Comparison of ENCODE assay signal across 8 cellular contexts in the genomic region with DNA sequence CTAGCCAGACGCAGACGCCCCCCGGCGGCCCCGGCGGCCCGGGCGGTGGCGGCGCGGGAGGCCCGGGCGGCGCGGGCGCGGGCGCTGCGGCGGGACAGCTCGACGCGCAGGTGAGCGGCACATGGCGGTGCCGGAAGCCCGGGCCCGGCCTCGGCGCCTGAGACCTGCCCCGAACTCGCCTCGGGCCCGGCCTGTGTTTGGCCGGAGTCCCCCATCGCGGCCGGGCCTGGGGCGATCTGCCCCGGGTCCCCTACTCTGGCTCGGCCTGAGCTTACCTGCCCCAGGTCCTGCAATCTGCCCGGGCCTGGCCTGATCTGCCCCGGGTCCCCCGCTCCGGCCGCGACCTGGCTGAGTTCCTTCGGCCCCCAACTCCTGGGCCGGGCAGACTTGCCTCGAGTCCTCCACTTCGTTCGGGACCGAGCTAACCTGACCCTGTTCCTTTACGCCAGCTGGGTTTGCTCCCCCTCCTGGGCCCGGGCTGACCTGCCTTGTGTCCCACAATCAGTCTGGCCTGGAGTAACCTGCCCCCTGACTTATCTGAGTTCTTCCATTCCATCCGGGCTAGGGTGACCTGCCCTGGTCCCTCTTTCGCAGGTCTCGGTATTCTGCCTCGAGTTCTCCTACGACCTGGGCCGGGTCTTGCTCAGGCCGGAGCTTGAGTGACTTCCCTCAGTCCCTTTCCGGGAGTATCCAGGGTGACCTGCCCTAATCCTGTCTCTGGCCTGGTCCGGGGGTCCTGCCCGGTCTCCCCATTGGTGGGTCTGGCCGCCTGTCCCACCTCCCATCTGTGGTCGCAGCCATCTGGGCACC. TPM values are rescaled to one million over a fixed set of nuclear protein-coding genes. Genes with fewer than 3 reads are reported as not detected.
DNase-seq lines count a peak whose midpoint lies in the region; ATAC-seq and TF ChIP-seq lines count a peak whose summit lies in the region.

No MANE protein-coding gene starts in this region.

- intact Hi-C loops in lower leg skin (cut with DNase I; ENCODE audit: low total_unique reads) = no loop called here
- intact Hi-C loops in testis (cut with DNase I; ENCODE audit: low total_unique reads) = no loop called here

- no peaks in the 10 kb centered on the region for H3K27me3 ChIP-seq in testis

- ATAC-seq in HG02938 (IDR thresholded peaks at IDR 0.05; ENCODE audit: unreplicated experiment) = peak; percentile 28

- H3K4me3 ChIP-seq in lower leg skin (ENCODE audit: low read depth, poor library complexity, severe bottlenecking) (peak overlapping the region; percentile 79), testis (peak overlapping the region; percentile 86 to 90)

- peak overlapping the region; percentile 72 for H3K27ac ChIP-seq in 22Rv1
- H3K27ac ChIP-seq in testis = peak overlapping the region; percentile 79 to 88

- H3K36me3 Mint-ChIP-seq in chondrocyte (ENCODE audit: low read depth) = peaks cover 5% of the 10 kb centered on the region

- WGBS in lower leg skin, 2 donors = 1% methylated on average over 37 to 39 of the region's 67 CpGs
- WGBS in testis, 2 donors = 0% methylated on average over 25 to 61 of the region's 67 CpGs

- TF ChIP-seq POLR2A in lower leg skin (IDR thresholded peaks at IDR 0.05) (no peak), testis (IDR thresholded peaks at IDR 0.05) (no peak)

- peak overlapping the region; percentile 84 for H3K27ac Mint-ChIP-seq in chondrocyte (ENCODE audit: unreplicated experiment)

- H3K36me3 ChIP-seq in testis (ENCODE audit: low read depth, missing control alignments) = no peaks in the 10 kb centered on the region

- H3K4me1 Mint-ChIP-seq in chondrocyte (ENCODE audit: low read depth) = peaks cover 36% of the 10 kb centered on the region

- TF ChIP-seq CTCF in 22Rv1 (IDR thresholded peaks at IDR 0.05) (no peak), GM13977 (IDR thresholded peaks at IDR 0.05; ENCODE audit: extremely low read depth, insufficient read depth, missing control alignments) (peak; percentile 33), chondrocyte (IDR thresholded peaks at IDR 0.05) (peak; percentile 33), lower leg skin (IDR thresholded peaks at IDR 0.05) (no peak), testis (IDR thresholded peaks at IDR 0.05) (no peak)

- H3K9me3 ChIP-seq in testis = no peaks in the 10 kb centered on the region

- H3K4me1 ChIP-seq in testis = peaks cover 25% of the 10 kb centered on the region

- H3K9me3 Mint-ChIP-seq in chondrocyte (ENCODE audit: low read depth) = peaks cover 2% of the 10 kb centered on the region

- DNase-seq in GM13977 (ENCODE audit: low spot score) (peak; percentile 57), RKO (ENCODE audit: low spot score) (peak; percentile 62), chondrocyte (ENCODE audit: low spot score) (no peak), lower leg skin (ENCODE audit: low spot score in 2 of 2) (no peak), testis (peak; percentile 44), NCI-H1092 (lab: John Stamatoyannopoulos, UW) (no peak)

- in situ Hi-C loops in GM13977 (cut with MboI; ENCODE audit: low pct_unique_long_range_greater_than_20kb, low sequenced_read_pairs, unreplicated experiment) = no loop called here

- peak overlapping the region; percentile 88 for H3K4me3 Mint-ChIP-seq in chondrocyte (ENCODE audit: unreplicated experiment)

- peaks cover 2% of the 10 kb centered on the region for H3K27me3 Mint-ChIP-seq in chondrocyte (ENCODE audit: low read depth)

RNA-seq across cellular contexts. Expression of gene UPF1, which starts 0.8 kb away (rescaled TPM):
- 38.6 to 45.3 TPM (median 40.4 TPM) in 3 replicates for total RNA-seq in chondrocyte
- total RNA-seq in lower leg skin = 100 to 1,000 TPM in 3 of 4 donors, 10 to 100 TPM in 1; 91.6 to 116 (median 102) TPM
- 100 to 1,000 TPM; 176 to 188 TPM for total RNA-seq in testis
- polyA plus RNA-seq in testis (ENCODE audit: insufficient read depth, low read depth, low replicate concordance) = 99.0 TPM

RNA-seq across cellular contexts. Expression of gene COMP, which starts 41.4 kb away (rescaled TPM):
- total RNA-seq in chondrocyte (10.6 to 17.2 TPM (median 14.5 TPM) in 3 replicates), lower leg skin (10 to 100 TPM; 12.6 to 18.3 (median 14.9) TPM), testis (1 to 10 TPM; 3.8 to 7.1 TPM)
- polyA plus RNA-seq in testis (ENCODE audit: insufficient read depth, low read depth, low replicate concordance) = 23.4 TPM

Comparison
In these comparisons a context has a peak if more than half of its experiments do, and no peak if none do; other contexts are left out.
1. CTCF ChIP-seq: peak in GM13977 (single experiment) and chondrocyte (single experiment); none in 22Rv1 (single experiment), lower leg skin (0 of 3) and testis (0 of 3).
2. DNase-seq: peak in GM13977 (single experiment), RKO (single experiment) and testis (single experiment); none in chondrocyte (single experiment), lower leg skin (0 of 2) and NCI-H1092 (single experiment).